Comparison of ENCODE assay signal across 8 cellular contexts in the genomic region with DNA sequence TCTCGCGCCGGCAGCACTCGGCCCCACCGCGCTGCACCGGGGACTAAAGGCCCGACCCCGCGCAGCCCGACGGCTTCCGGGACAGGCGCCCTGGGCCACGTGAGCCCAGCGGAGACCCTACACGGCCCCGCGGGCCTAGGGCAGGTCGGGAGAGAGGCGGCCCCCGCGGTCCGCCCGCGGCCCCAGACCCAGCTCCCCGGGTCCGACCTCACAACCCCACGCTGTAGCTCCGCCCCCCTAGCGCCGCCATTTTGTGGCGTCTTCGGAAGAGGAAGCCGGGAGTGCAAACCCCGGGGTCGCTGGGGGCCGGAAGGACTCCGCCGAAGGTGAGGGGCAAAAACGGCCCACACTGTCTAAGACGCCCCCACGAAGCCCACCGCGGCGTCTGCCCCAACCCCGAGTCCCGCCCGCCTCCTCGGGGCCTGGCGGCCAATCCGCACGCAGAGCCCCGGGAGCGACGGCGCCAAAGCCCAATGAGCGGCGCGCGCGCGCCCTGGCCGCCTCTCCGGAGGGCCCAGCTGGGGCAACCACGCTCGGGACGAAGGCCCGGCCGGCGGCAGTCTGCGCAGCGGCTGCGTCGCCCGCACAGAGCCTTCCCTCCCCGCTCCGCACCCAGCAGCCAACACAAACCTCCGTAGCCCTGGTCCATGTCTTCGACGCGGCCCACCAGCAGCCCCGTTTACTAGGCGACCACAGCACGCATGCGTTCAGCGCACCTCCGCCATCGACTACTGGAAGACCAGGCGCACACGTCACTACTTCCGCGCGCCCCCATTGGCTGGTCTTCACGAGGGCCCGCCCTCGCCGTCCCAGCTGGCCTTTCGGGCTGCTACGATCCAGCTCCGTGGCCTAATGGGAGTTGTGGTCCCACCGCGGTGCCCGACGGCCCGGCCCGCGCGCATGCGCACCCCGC. TPM values are rescaled to one million over a fixed set of nuclear protein-coding genes. Genes with fewer than 3 reads are reported as not detected.
DNase-seq lines count a peak whose midpoint lies in the region; ATAC-seq and TF ChIP-seq lines count a peak whose summit lies in the region.

A gene (minus strand): TSS at position 705 of the 913 bp plus-strand sequence. CDS start 56 bp downstream, at position 649.

- H3K36me3 Mint-ChIP-seq in activated CD4-positive, alpha-beta T cell treated with anti-CD3 and anti-CD28 coated beads, Interleukin-2, amount 10 ng/mL, durations not matched to agents 7 days and 5 days (ENCODE audit: low read depth): peaks cover 7% of the 10 kb centered on the region

- DNase-seq in C1 segment of cervical spinal cord (lab: John Stamatoyannopoulos, UW): peak; percentile 81 to 99 (median 96)
- peak; percentile 99 for DNase-seq in NCI-H69 (lab: John Stamatoyannopoulos, UW)
- DNase-seq in activated CD4-positive, alpha-beta T cell treated with anti-CD3 and anti-CD28 coated beads, Interleukin-2, amount 10 ng/mL, durations not matched to agents 7 days and 5 days: peak; percentile 97
- DNase-seq in coronary artery (ENCODE audit: low spot score): peak; percentile 99
- peak; percentile 98 to 99 for DNase-seq in left colon
- peak; percentile 96 to 97 for DNase-seq in stimulated activated CD4-positive, alpha-beta T cell treated with anti-CD3 and anti-CD28 coated beads, Interleukin-1b, Interleukin-23, amount 100 ng/mL, for 4 hours (ENCODE audit: low read depth in 2 of 2)

- CTCF ChIA-PET in activated CD4-positive, alpha-beta T cell treated with anti-CD3 and anti-CD28 coated beads, Interleukin-2, amount 10 ng/mL, durations not matched to agents 7 days and 5 days (lab: Charles Lee): interaction anchor here (0.6 to 3.6 kb wide), 12 partner anchors 11 to 806 kb away, joined by 3 to 18 read pairs (median 3); a partner anchor contains a TSS

- peak within 1 kb of the TSS; percentile 99 for H3K27ac Mint-ChIP-seq in activated CD4-positive, alpha-beta T cell treated with anti-CD3 and anti-CD28 coated beads, Interleukin-2, amount 10 ng/mL, durations not matched to agents 7 days and 5 days

- no peaks in the 10 kb centered on the region for H3K9me3 Mint-ChIP-seq in activated CD4-positive, alpha-beta T cell treated with anti-CD3 and anti-CD28 coated beads, Interleukin-2, amount 10 ng/mL, durations not matched to agents 7 days and 5 days

- ATAC-seq in GM19372 (IDR thresholded peaks at IDR 0.05; ENCODE audit: low read depth, unreplicated experiment): peak; percentile 85
- peak; percentile 83 for ATAC-seq in HG03521 (IDR thresholded peaks at IDR 0.05; ENCODE audit: unreplicated experiment)
- ATAC-seq in left colon: peak; percentile 88

- intact Hi-C loops in left colon (cut with DNase I, micrococcal nuclease): no loop called here

- peak within 1 kb of the TSS; percentile 94 for H3K4me3 ChIP-seq in coronary artery

- no peaks in the 10 kb centered on the region for H3K27me3 Mint-ChIP-seq in activated CD4-positive, alpha-beta T cell treated with anti-CD3 and anti-CD28 coated beads, Interleukin-2, amount 10 ng/mL, durations not matched to agents 7 days and 5 days

- H3K4me1 Mint-ChIP-seq in activated CD4-positive, alpha-beta T cell treated with anti-CD3 and anti-CD28 coated beads, Interleukin-2, amount 10 ng/mL, durations not matched to agents 7 days and 5 days: peaks cover 32% of the 10 kb centered on the region

- TF ChIP-seq CTCF in coronary artery (IDR thresholded peaks at IDR 0.05): no peak

- POLR2A ChIA-PET in activated CD4-positive, alpha-beta T cell treated with anti-CD3 and anti-CD28 coated beads, Interleukin-2, amount 10 ng/mL, durations not matched to agents 7 days and 5 days (lab: Charles Lee): interaction anchor here (1.0 to 1.7 kb wide), 3 partner anchors 40 to 86 kb away, joined by 3 to 11 read pairs (median 4); a partner anchor contains a TSS

- H3K27ac ChIP-seq in coronary artery: peak within 1 kb of the TSS; percentile 88 to 97

- H3K4me3 Mint-ChIP-seq in activated CD4-positive, alpha-beta T cell treated with anti-CD3 and anti-CD28 coated beads, Interleukin-2, amount 10 ng/mL, durations not matched to agents 7 days and 5 days: peak within 1 kb of the TSS; percentile 87

RNA-seq across cellular contexts. Expression of the gene that starts here (rescaled TPM):
- 10 to 100 TPM; 54.5 to 57.1 TPM for total RNA-seq in activated CD4-positive, alpha-beta T cell treated with anti-CD3 and anti-CD28 coated beads, Interleukin-2, amount 10 ng/mL, durations not matched to agents 7 days and 5 days
- total RNA-seq in left colon: 10 to 100 TPM; 38.3 to 44.3 TPM

Comparison
In these comparisons a context has a peak if more than half of its experiments do, and no peak if none do; other contexts are left out.
1. Peak in every context shown above with its lines: DNase-seq, ATAC-seq, H3K4me3 ChIP-seq and H3K27ac ChIP-seq.